In the genomic region with DNA sequence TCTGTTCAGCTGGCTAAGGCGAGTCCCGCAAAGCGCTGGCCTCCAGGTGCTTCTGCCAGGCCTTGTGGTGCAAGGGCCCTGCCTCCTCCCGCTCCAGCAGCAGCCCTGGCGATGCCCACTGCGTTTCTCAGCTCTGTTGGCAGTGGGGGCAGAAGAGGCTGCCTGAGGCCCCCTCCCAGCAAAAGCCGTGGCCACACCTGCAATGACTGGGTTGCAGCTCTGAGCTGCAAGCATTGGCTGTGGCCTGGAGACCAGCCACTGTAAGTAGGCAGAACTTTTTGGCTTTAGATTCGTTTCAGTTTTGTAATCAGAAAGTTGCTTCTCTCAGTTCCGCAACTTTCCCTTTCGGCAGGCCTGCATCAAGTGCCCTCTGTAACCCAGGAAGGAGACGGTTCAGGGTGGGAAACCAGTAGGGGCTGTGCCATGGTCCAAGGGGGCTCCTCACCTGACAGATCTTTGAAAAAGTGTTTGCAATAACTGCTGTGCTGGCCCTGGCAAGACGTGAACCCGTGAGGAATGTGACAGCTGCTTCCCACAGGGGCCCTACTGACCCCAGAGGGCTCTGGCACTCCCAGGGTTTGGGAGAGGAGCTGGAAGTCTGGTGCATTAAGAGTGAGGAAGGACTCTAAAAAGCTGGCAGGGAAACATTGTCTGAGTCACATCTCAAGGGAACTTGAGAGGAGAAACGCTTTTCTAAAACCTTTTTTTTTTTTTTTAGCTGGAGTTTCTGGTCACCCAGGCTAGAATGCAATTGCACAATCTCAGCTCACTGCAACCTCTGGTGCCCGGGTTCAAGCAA, we compare ENCODE assay signal across 8 cellular contexts. TPM values are rescaled to one million over a fixed set of nuclear protein-coding genes. Genes with fewer than 3 reads are reported as not detected.
DNase-seq lines count a peak whose midpoint lies in the region; ATAC-seq, FAIRE-seq and TF ChIP-seq lines count a peak whose summit lies in the region.

No MANE protein-coding gene starts in this region.

- H3K79me2 ChIP-seq in H1 (ENCODE audit: control insufficient read depth in 1 of 2, insufficient read depth in 2 of 2, low read length in 2 of 2): no peaks in the 10 kb centered on the region

- H3K23ac ChIP-seq in H1 (ENCODE audit: insufficient read length): no peak overlapping the region

- H4K20me1 ChIP-seq in H1 (replicated peaks in 1 of 2; ENCODE audit: control insufficient read depth in 1 of 2, insufficient read depth in 2 of 2, low read length in 2 of 2): no peaks in the 10 kb centered on the region

- H2BK20ac ChIP-seq in H1 (ENCODE audit: low read length): no peak overlapping the region

- H3K79me1 ChIP-seq in H1 (ENCODE audit: low read depth, low read length): no peaks in the 10 kb centered on the region

- H4K5ac ChIP-seq in H1 (ENCODE audit: insufficient read length, low read depth, low read length): no peak overlapping the region

- H3K9ac ChIP-seq in H1 (replicated peaks in 1 of 4; ENCODE audit: extremely low read depth in 1 of 4, low read depth in 3 of 4, low read length in 3 of 4): no peak overlapping the region

- POLR2A ChIA-PET in AG04450 (lab: Yijun Ruan, JAX): interaction anchor here (0.6 to 1.0 kb wide), 2 partner anchors 242 to 255 kb away, joined by 4 read pairs; no protein-coding TSS in a partner anchor
- POLR2A ChIA-PET in H1 (lab: Charles Lee; ENCODE audit: partially characterized antibody): no interaction called here

- H4K8ac ChIP-seq in H1 (ENCODE audit: extremely low read depth, insufficient read depth, low read length): no peak overlapping the region

- H3K27me3 ChIP-seq in AG04450 (ENCODE audit: control insufficient read depth, insufficient read depth, low read length) (peaks cover 3% of the 10 kb centered on the region), H1 (replicated peaks in 1 of 4; ENCODE audit: control insufficient read depth in 3 of 4, extremely low read depth in 1 of 4, insufficient read depth in 3 of 4, low read length in 3 of 4) (no peaks in the 10 kb centered on the region), prostate gland (replicated peaks; ENCODE audit: insufficient read depth) (no peaks in the 10 kb centered on the region)

- no peak overlapping the region for H3K14ac ChIP-seq in H1 (ENCODE audit: insufficient read length)

- no peak overlapping the region for H2BK15ac ChIP-seq in H1 (ENCODE audit: low read length)

- peak; percentile 34 for DNase-seq in AG04450 (ENCODE audit: low read depth, low spot score)
- peak; percentile 39 for DNase-seq in HS-27A (ENCODE audit: low read depth)
- DNase-seq in H1 (ENCODE audit: low read depth in 1 of 2, low spot score in 2 of 2): no peak
- no peak for DNase-seq in prostate gland (ENCODE audit: low spot score)
- no peak for DNase-seq in activated T-cell treated with anti-CD3 and anti-CD28 coated beads, Interleukin-2, amount 50 U/mL, for 48 hours
- no peak for DNase-seq in activated CD4-positive, CD25-positive, alpha-beta regulatory T cell (lab: John Stamatoyannopoulos, UW)
- DNase-seq in NCI-H1105 (lab: John Stamatoyannopoulos, UW): no peak

- intact Hi-C loops in prostate gland (cut with DNase I): loop anchor here (5.0 kb wide), 3 partner anchors 54 to 256 kb away; partner anchors contain the start of genes FNTB, FUT8 and MAX

- H2BK5ac ChIP-seq in H1 (ENCODE audit: low read depth, low read length): no peak overlapping the region

- H3K4me1 ChIP-seq in H1 (replicated peaks in 1 of 4; ENCODE audit: control insufficient read depth in 3 of 4, insufficient read depth in 4 of 4, low read length in 3 of 4): no peaks in the 10 kb centered on the region; a peak in 1 of 7 replicates
- no peaks in the 10 kb centered on the region for H3K4me1 ChIP-seq in prostate gland (replicated peaks)

- H3K23me2 ChIP-seq in H1 (ENCODE audit: low read depth, low read length): no peaks in the 10 kb centered on the region

- no peak for TF ChIP-seq CTCF in AG04450 (IDR thresholded peaks at IDR 0.05; ENCODE audit: low read depth, low read length)
- TF ChIP-seq CTCF in H1 (IDR thresholded peaks at IDR 0.05; ENCODE audit: control extremely low read depth in 1 of 3, insufficient read depth in 1 of 3, low read depth in 1 of 3, low read length in 3 of 3): no peak
- no peak for TF ChIP-seq CTCF in prostate gland (IDR thresholded peaks at IDR 0.05)

- no peak for FAIRE-seq in H1 (lab: Jason Lieb, UNC)

- ATAC-seq in GM19468 (IDR thresholded peaks at IDR 0.05; ENCODE audit: extremely low read depth, unreplicated experiment): peak; percentile 59

- H3K4me3 ChIP-seq in AG04450 (ENCODE audit: low read depth, low read length) (no peak overlapping the region), H1 (ENCODE audit: extremely low read depth in 1 of 4, insufficient read depth in 2 of 4, low read depth in 3 of 4, low read length in 4 of 4) (no peak overlapping the region), prostate gland (no peak overlapping the region)

- H3K9me3 ChIP-seq in AG04450 (ENCODE audit: control insufficient read depth, insufficient read depth, low read length) (no peaks in the 10 kb centered on the region), H1 (ENCODE audit: insufficient read depth in 2 of 2, low read depth in 1 of 2, low read length in 1 of 2) (no peaks in the 10 kb centered on the region), prostate gland (no peaks in the 10 kb centered on the region)

- H3K27ac ChIP-seq in AG04450 (ENCODE audit: low read depth, low read length) (peak overlapping the region; percentile 65), H1 (ENCODE audit: low read depth, low read length) (no peak overlapping the region), prostate gland (peak overlapping the region; percentile 4 to 75)

- H3K4ac ChIP-seq in H1 (replicated peaks; ENCODE audit: insufficient read length, low read depth, low read length): no peak overlapping the region

- WGBS in H1 (ENCODE audit: extremely low coverage in 1 of 2, insufficient coverage in 1 of 2, insufficient read length in 1 of 2, insufficient replicate concordance in 2 of 2, low coverage in 1 of 2, low lambda C conversion rate in 2 of 2, missing lambda C conversion rate in 1 of 2), 2 experiments: 88% methylated on average over 15 of the region's 15 CpGs; no CpG with 5 or more reads in 1 of the 2 experiments
- WGBS in prostate gland: 38% methylated on average over 15 of the region's 15 CpGs

- CTCF ChIA-PET in AG04450 (lab: Charles Lee) (interaction anchor here (0.6 to 4.5 kb wide), 8 partner anchors 9 to 1640 kb away, joined by 3 to 24 read pairs (median 4); partner anchors contain the start of gene FUT8), H1 (lab: Charles Lee; ENCODE audit: partially characterized antibody) (interaction anchor here (0.6 to 1.2 kb wide), 7 partner anchors 8 to 1036 kb away, joined by 3 read pairs; no protein-coding TSS in a partner anchor)

- no peak overlapping the region for H4K91ac ChIP-seq in H1 (replicated peaks; ENCODE audit: insufficient read length, low read length)

- H3K36me3 ChIP-seq in H1 (ENCODE audit: control insufficient read depth in 2 of 4, insufficient read depth in 4 of 4, low read length in 3 of 4) (no peaks in the 10 kb centered on the region), prostate gland (no peaks in the 10 kb centered on the region)

- no peak for TF ChIP-seq POLR2A in H1 (IDR thresholded peaks at IDR 0.05; ENCODE audit: control extremely low read depth in 1 of 2, low read depth in 2 of 2, low read length in 2 of 2)
- TF ChIP-seq POLR2A in prostate gland (IDR thresholded peaks at IDR 0.05): no peak

- no peak overlapping the region for H3K18ac ChIP-seq in H1 (ENCODE audit: extremely low read depth, low read length)

- no peak overlapping the region for H2BK12ac ChIP-seq in H1 (ENCODE audit: low read depth, low read length)

- 0 out of 2 replicates have a peak overlapping the region, but pooled peaks have one; percentile 7 for H2AFZ ChIP-seq in H1 (ENCODE audit: low read length)

- H3K56ac ChIP-seq in H1 (replicated peaks; ENCODE audit: insufficient read length, low read depth, low read length): no peak overlapping the region

- no peak for TF ChIP-seq RAD21 in H1 (IDR thresholded peaks at IDR 0.05 in 1 of 2, conservative IDR thresholded peaks at IDR 0.05 in 1 of 2; ENCODE audit: low read depth in 2 of 2, low read length in 2 of 2)

- no peak overlapping the region for H2BK120ac ChIP-seq in H1 (replicated peaks; ENCODE audit: low read depth, low read length)

- H3K4me2 ChIP-seq in H1 (ENCODE audit: insufficient read depth in 1 of 2, low read depth in 2 of 2, low read length in 2 of 2): no peak overlapping the region

- H2AK5ac ChIP-seq in H1 (ENCODE audit: low read depth, low read length): no peak overlapping the region

- TF ChIP-seq EP300 in H1 (IDR thresholded peaks at IDR 0.05; ENCODE audit: borderline replicate concordance in 1 of 2, low read depth in 2 of 2, low read length in 2 of 2): no peak

TF ChIP-seq in H1, 55 proteins besides CTCF, POLR2A, EP300 and RAD21:
- 0 out of 2 replicates have a peak, but pooled peaks have one; percentile 4 for TF ChIP-seq CEBPB (IDR thresholded peaks at IDR 0.05; ENCODE audit: low read depth, low read length)
- TF ChIP-seq HDAC6 (IDR thresholded peaks at IDR 0.05; ENCODE audit: low read depth, low read length): no peak

RNA-seq across cellular contexts. Expression of gene MAX, which starts 54.5 kb away (rescaled TPM):
- polyA plus RNA-seq in AG04450 (2011; rRNA removed) (59.2 and 62.0 TPM in 2 replicates), H1 (2011; rRNA removed) (35.8 and 36.9 TPM in 2 replicates)
- polyA minus RNA-seq in AG04450 (2011; rRNA and poly(A)+ RNA removed): 63.7 and 81.0 TPM in 2 replicates
- total RNA-seq in H1 (2021; fragmentation: NEBNext Ultra II Directional; extraction: Animal tissue kit (Norgen Biotek cat#: 25700)): 65.1 and 68.3 TPM in 2 replicates
- polyA plus RNA-seq in H1 (2011; cell fraction: cytosol; rRNA removed): 42.6 TPM
- polyA plus RNA-seq in H1 (2011; cell fraction: nucleus; rRNA removed): 46.5 TPM
- polyA plus RNA-seq in H1 (2012, experiment 1 of 2): 33.1 to 49.6 TPM (median 39.9 TPM) in 4 replicates
- polyA plus RNA-seq in H1 (2012, experiment 2 of 2): 28.3 TPM
- polyA plus RNA-seq in H1 (2013, experiment 1 of 2): 36.7 TPM
- polyA plus RNA-seq in H1 (2013, experiment 2 of 2): 38.6 TPM
- 31.5 and 41.5 TPM in 2 replicates for polyA minus RNA-seq in H1 (2011; rRNA and poly(A)+ RNA removed)
- 19.2 TPM for polyA minus RNA-seq in H1 (2011; cell fraction: cytosol; rRNA and poly(A)+ RNA removed)
- 63.4 TPM for polyA minus RNA-seq in H1 (2011; cell fraction: nucleus; rRNA and poly(A)+ RNA removed)
- total RNA-seq in prostate gland: 10 to 100 TPM; 73.2 to 79.0 TPM

Comparison
In these comparisons a context has a peak if more than half of its experiments do, and no peak if none do; other contexts are left out.
1. DNase-seq: peak in AG04450 (single experiment) and HS-27A (single experiment); none in H1 (0 of 2), prostate gland (single experiment), activated T-cell treated with anti-CD3 and anti-CD28 coated beads, Interleukin-2, amount 50 U/mL, for 48 hours (0 of 2), activated CD4-positive, CD25-positive, alpha-beta regulatory T cell (0 of 4) and NCI-H1105 (single experiment).